8 cellular contexts compared by ENCODE assay signal in genomic region chr9:4299006-4299795, GRCh38. TPM values are rescaled to one million over a fixed set of nuclear protein-coding genes. Genes with fewer than 3 reads are reported as not detected.
DNase-seq lines count a peak whose midpoint lies in the region; FAIRE-seq and TF ChIP-seq lines count a peak whose summit lies in the region.

No MANE protein-coding gene starts in this region.

- CTCF ChIA-PET in A673 (lab: Charles Lee) = interaction anchor here (0.6 kb wide), 1 partner anchor 35 kb away, joined by 3 read pairs; no protein-coding TSS in a partner anchor
- CTCF ChIA-PET in endothelial cell of umbilical vein (lab: Charles Lee) = interaction anchor here (0.6 to 5.6 kb wide), 10 partner anchors 17 to 578 kb away, joined by 3 to 47 read pairs (median 4); no protein-coding TSS in a partner anchor

- H3K27me3 ChIP-seq in A673 (replicated peaks; ENCODE audit: insufficient read depth, low read depth, low read length, poor library complexity) (peaks cover 39% of the 10 kb centered on the region), H7 (ENCODE audit: control insufficient read depth, insufficient read depth, low read length) (peaks cover 40% of the 10 kb centered on the region), endothelial cell of umbilical vein (ENCODE audit: control insufficient read depth in 2 of 2, insufficient read depth in 2 of 2, low read length in 2 of 2) (no peaks in the 10 kb centered on the region), mucosa of rectum (ENCODE audit: control insufficient read depth in 2 of 2, insufficient read depth in 2 of 2, low read length in 2 of 2) (no peaks in the 10 kb centered on the region), thyroid gland (no peaks in the 10 kb centered on the region)

- H3K79me2 ChIP-seq in endothelial cell of umbilical vein (ENCODE audit: control insufficient read depth, insufficient read depth, low read length) = no peaks in the 10 kb centered on the region

- no peak for FAIRE-seq in endothelial cell of umbilical vein (lab: Jason Lieb, UNC)

- H3K36me3 Mint-ChIP-seq in activated CD4-positive, alpha-beta T cell treated with anti-CD3 and anti-CD28 coated beads, Interleukin-2, amount 10 ng/mL, durations not matched to agents 24 days and 14 days (ENCODE audit: low read depth) = no peaks in the 10 kb centered on the region

- peak overlapping the region; percentile 68 for H3K27ac Mint-ChIP-seq in activated CD4-positive, alpha-beta T cell treated with anti-CD3 and anti-CD28 coated beads, Interleukin-2, amount 10 ng/mL, durations not matched to agents 24 days and 14 days

- dilution Hi-C loops in endothelial cell of umbilical vein (cut with MboI; ENCODE audit: extremely low pct_ligation_motif_present, low sequenced_read_pairs) = no loop called here

- H3K4me1 Mint-ChIP-seq in activated CD4-positive, alpha-beta T cell treated with anti-CD3 and anti-CD28 coated beads, Interleukin-2, amount 10 ng/mL, durations not matched to agents 24 days and 14 days = peaks cover 38% of the 10 kb centered on the region

- no peaks in the 10 kb centered on the region for H3K9me3 Mint-ChIP-seq in activated CD4-positive, alpha-beta T cell treated with anti-CD3 and anti-CD28 coated beads, Interleukin-2, amount 10 ng/mL, durations not matched to agents 24 days and 14 days

- H3K4me3 ChIP-seq in A673 (ENCODE audit: low read depth, low read length, poor library complexity, severe bottlenecking) = peak overlapping the region; percentile 65
- peak overlapping the region; percentile 70 for H3K4me3 ChIP-seq in H7 (ENCODE audit: insufficient read depth, low read depth, low read length)
- H3K4me3 ChIP-seq in endothelial cell of umbilical vein (replicated peaks in 1 of 3; ENCODE audit: insufficient read depth in 1 of 3, low read depth in 1 of 3, low read length in 3 of 3) = peak overlapping the region; percentile 53 to 77 (median 75)
- H3K4me3 ChIP-seq in mucosa of rectum (ENCODE audit: low read length in 2 of 2) = peak overlapping the region; percentile 84 to 88
- H3K4me3 ChIP-seq in thyroid gland (replicated peaks in 1 of 3) = peak overlapping the region; percentile 30 to 63 (median 38)

- no peak for TF ChIP-seq CTCF in A673 (conservative IDR thresholded peaks at IDR 0.05; ENCODE audit: low read depth, low read length)
- TF ChIP-seq CTCF in endothelial cell of umbilical vein (IDR thresholded peaks at IDR 0.05; ENCODE audit: extremely low read depth in 1 of 2, insufficient read depth in 1 of 2, low read depth in 1 of 2, low read length in 2 of 2) = no peak
- no peak for TF ChIP-seq CTCF in thyroid gland (IDR thresholded peaks at IDR 0.05)

- peak overlapping the region; percentile 78 for H3K4me2 ChIP-seq in endothelial cell of umbilical vein (ENCODE audit: insufficient read depth, low read length)

- H4K20me1 ChIP-seq in endothelial cell of umbilical vein (replicated peaks; ENCODE audit: control insufficient read depth, extremely low read depth, insufficient read depth, low read length) = no peaks in the 10 kb centered on the region

- POLR2A ChIA-PET in A673 (lab: Charles Lee; ENCODE audit: low non-redundant PET) = no interaction called here
- POLR2A ChIA-PET in endothelial cell of umbilical vein (lab: Charles Lee) = no interaction called here

- H3K36me3 ChIP-seq in A673 (ENCODE audit: insufficient read depth, low read length, poor library complexity, severe bottlenecking) (no peaks in the 10 kb centered on the region), H7 (replicated peaks; ENCODE audit: control insufficient read depth, insufficient read depth, low read length) (no peaks in the 10 kb centered on the region), endothelial cell of umbilical vein (ENCODE audit: control insufficient read depth in 2 of 2, extremely low read depth in 1 of 2, insufficient read depth in 2 of 2, low read length in 2 of 2) (no peaks in the 10 kb centered on the region), mucosa of rectum (ENCODE audit: control insufficient read depth in 2 of 2, insufficient read depth in 2 of 2, low read length in 2 of 2) (no peaks in the 10 kb centered on the region), thyroid gland (no peaks in the 10 kb centered on the region)

- 1 to 2% methylated on average over 40 to 60 of the region's 60 CpGs for WGBS in thyroid gland, 2 donors

- BruUV-seq in A673 (replicated peaks; lab: Mats Ljungman, UMichigan) (no TSS peak), endothelial cell of umbilical vein (replicated peaks; lab: Mats Ljungman, UMichigan) (TSS peak; percentile 22)

- H3K9me3 ChIP-seq in A673 (ENCODE audit: low read depth, low read length, poor library complexity, severe bottlenecking) (no peaks in the 10 kb centered on the region), endothelial cell of umbilical vein (replicated peaks; ENCODE audit: control insufficient read depth, insufficient read depth, low read length) (no peaks in the 10 kb centered on the region), mucosa of rectum (ENCODE audit: control insufficient read depth in 2 of 2, low read length in 2 of 2) (no peaks in the 10 kb centered on the region), thyroid gland (no peaks in the 10 kb centered on the region)

- H3K9ac ChIP-seq in endothelial cell of umbilical vein (replicated peaks; ENCODE audit: extremely low read depth, insufficient read depth, low read length) = peak overlapping the region; percentile 91
- H3K9ac ChIP-seq in mucosa of rectum (ENCODE audit: low read depth in 1 of 2, low read length in 2 of 2) = peak overlapping the region; percentile 78 to 80

- peaks cover 59% of the 10 kb centered on the region for H3K27me3 Mint-ChIP-seq in activated CD4-positive, alpha-beta T cell treated with anti-CD3 and anti-CD28 coated beads, Interleukin-2, amount 10 ng/mL, durations not matched to agents 24 days and 14 days

- no peak overlapping the region for H3K27ac ChIP-seq in A673 (ENCODE audit: low read depth, low read length, poor library complexity, severe bottlenecking)
- peak overlapping the region; percentile 45 for H3K27ac ChIP-seq in endothelial cell of umbilical vein (ENCODE audit: insufficient read depth, low read depth, low read length)
- peak overlapping the region; percentile 86 to 90 for H3K27ac ChIP-seq in mucosa of rectum (ENCODE audit: low read depth in 2 of 2, low read length in 2 of 2)
- H3K27ac ChIP-seq in thyroid gland = peak overlapping the region; percentile 86 to 97 (median 95)

- peak overlapping the region; percentile 97 for H2AFZ ChIP-seq in endothelial cell of umbilical vein (ENCODE audit: low read depth, low read length)

- H3K4me3 Mint-ChIP-seq in activated CD4-positive, alpha-beta T cell treated with anti-CD3 and anti-CD28 coated beads, Interleukin-2, amount 10 ng/mL, durations not matched to agents 24 days and 14 days = peak overlapping the region; percentile 99

- peaks cover 10% of the 10 kb centered on the region for H3K4me1 ChIP-seq in A673 (ENCODE audit: insufficient read depth, low read length, poor library complexity, severe bottlenecking)
- H3K4me1 ChIP-seq in endothelial cell of umbilical vein (ENCODE audit: control insufficient read depth, extremely low read depth, insufficient read depth, low read length) = peaks cover 22% of the 10 kb centered on the region
- H3K4me1 ChIP-seq in mucosa of rectum (ENCODE audit: control insufficient read depth in 2 of 2, insufficient read depth in 2 of 2, low read length in 2 of 2) = peaks cover 8 to 14% of the 10 kb centered on the region in 2 donors
- H3K4me1 ChIP-seq in thyroid gland = peaks cover 34 to 36% of the 10 kb centered on the region in 2 donors

- H3K9me1 ChIP-seq in endothelial cell of umbilical vein (replicated peaks; ENCODE audit: control insufficient read depth, extremely low read depth, insufficient read depth, low read length) = no peaks in the 10 kb centered on the region

- intact Hi-C loops in A673 (cut with micrococcal nuclease; ENCODE audit: unreplicated experiment) = no loop called here
- intact Hi-C loops in activated CD4-positive, alpha-beta T cell treated with anti-CD3 and anti-CD28 coated beads, Interleukin-2, amount 10 ng/mL, durations not matched to agents 24 days and 14 days (cut with micrococcal nuclease) = loop anchor here (2.0 to 5.0 kb wide), 4 partner anchors 68 to 772 kb away; partner anchors contain the start of gene RFX3
- intact Hi-C loops in endothelial cell of umbilical vein (cut with micrococcal nuclease) = loop anchor here (1.0 to 10.0 kb wide), 7 partner anchors 22 to 822 kb away; no protein-coding TSS in a partner anchor
- intact Hi-C loops in thyroid gland (cut with DNase I) = no loop called here

- no peak for TF ChIP-seq POLR2A in endothelial cell of umbilical vein (IDR thresholded peaks at IDR 0.05; ENCODE audit: low read depth, low read length)
- no peak for TF ChIP-seq POLR2A in thyroid gland (IDR thresholded peaks at IDR 0.05)

- DNase-seq in A673 (ENCODE audit: low spot score) (peak; percentile 26), H7 (peak; percentile 78), endothelial cell of umbilical vein (ENCODE audit: low read depth, low spot score) (peak; percentile 62), thyroid gland (peak; percentile 58 to 61), inferior parietal cortex (ENCODE audit: extremely low spot score) (no peak), RPMI8226 (no peak)
- peak; percentile 76 for DNase-seq in activated CD4-positive, alpha-beta T cell treated with anti-CD3 and anti-CD28 coated beads, Interleukin-2, amount 10 ng/mL, durations not matched to agents 24 days and 14 days

TF ChIP-seq in endothelial cell of umbilical vein, 7 proteins besides CTCF, POLR2A, EP300 and RAD21 (continues in another document):
- TF ChIP-seq MYC (IDR thresholded peaks at IDR 0.05; ENCODE audit: low read depth, low read length) (no peak), EZH2 (IDR thresholded peaks at IDR 0.05; ENCODE audit: borderline replicate concordance, low read depth, low read length, severe bottlenecking) (no peak), POLR2AphosphoS5 (IDR thresholded peaks at IDR 0.05; ENCODE audit: insufficient read depth, low read depth, low read length) (no peak), JUN (IDR thresholded peaks at IDR 0.05; ENCODE audit: borderline replicate concordance, insufficient read depth, insufficient read length, low read depth) (no peak)

RNA-seq across cellular contexts. Expression of gene GLIS3, which starts 0.7 kb away (rescaled TPM):
- total RNA-seq in A673 (2021) = 0.19 and 0.74 TPM in 2 replicates
- total RNA-seq in H7 (2014; rRNA removed; shearing (Covaris generic)) = 0.04 and 0.73 TPM in 2 replicates
- total RNA-seq in activated CD4-positive, alpha-beta T cell treated with anti-CD3 and anti-CD28 coated beads, Interleukin-2, amount 10 ng/mL, durations not matched to agents 24 days and 14 days = 1.3 and 1.8 TPM in 2 replicates
- total RNA-seq in endothelial cell of umbilical vein = 7.6 and 8.4 TPM in 2 replicates
- polyA plus RNA-seq in endothelial cell of umbilical vein = 1.8 and 2.1 TPM in 2 replicates
- 1.6 and 1.8 TPM in 2 replicates for polyA plus RNA-seq in endothelial cell of umbilical vein (2011; cell fraction: cytosol; rRNA removed)
- 10.0 and 14.9 TPM in 2 replicates for polyA plus RNA-seq in endothelial cell of umbilical vein (2011; cell fraction: nucleus; rRNA removed)
- 1.8 and 2.3 TPM in 2 replicates for polyA plus RNA-seq in endothelial cell of umbilical vein (2012)
- 30.4 and 49.0 TPM in 2 replicates for polyA minus RNA-seq in endothelial cell of umbilical vein
- 4.6 TPM for polyA minus RNA-seq in endothelial cell of umbilical vein (2011; cell fraction: cytosol; rRNA and poly(A)+ RNA removed)
- polyA minus RNA-seq in endothelial cell of umbilical vein (2011; cell fraction: nucleus; rRNA and poly(A)+ RNA removed) = 84.3 and 103 TPM in 2 replicates
- total RNA-seq in thyroid gland = 100 to 1,000 TPM in 3 of 4 donors, 10 to 100 TPM in 1; 90.7 to 208 (median 127) TPM

Comparison
In these comparisons a context has a peak if more than half of its experiments do, and no peak if none do; other contexts are left out.
1. DNase-seq: peak in A673 (single experiment), H7 (single experiment), activated CD4-positive, alpha-beta T cell treated with anti-CD3 and anti-CD28 coated beads, Interleukin-2, amount 10 ng/mL, durations not matched to agents 24 days and 14 days (single experiment), endothelial cell of umbilical vein (single experiment) and thyroid gland (2 of 2); none in inferior parietal cortex (single experiment) and RPMI8226 (single experiment).
2. intact Hi-C loops: an anchor here in activated CD4-positive, alpha-beta T cell treated with anti-CD3 and anti-CD28 coated beads, Interleukin-2, amount 10 ng/mL, durations not matched to agents 24 days and 14 days (2.0 to 5.0 kb wide) and endothelial cell of umbilical vein (1.0 to 10.0 kb wide); none called in A673 and thyroid gland.
3. Peak in every context shown above with its lines, with median percentiles within 50 percentile points of each other: H3K4me3 ChIP-seq.